Comparison of ENCODE assay signal across 8 cellular contexts in the genomic region with DNA sequence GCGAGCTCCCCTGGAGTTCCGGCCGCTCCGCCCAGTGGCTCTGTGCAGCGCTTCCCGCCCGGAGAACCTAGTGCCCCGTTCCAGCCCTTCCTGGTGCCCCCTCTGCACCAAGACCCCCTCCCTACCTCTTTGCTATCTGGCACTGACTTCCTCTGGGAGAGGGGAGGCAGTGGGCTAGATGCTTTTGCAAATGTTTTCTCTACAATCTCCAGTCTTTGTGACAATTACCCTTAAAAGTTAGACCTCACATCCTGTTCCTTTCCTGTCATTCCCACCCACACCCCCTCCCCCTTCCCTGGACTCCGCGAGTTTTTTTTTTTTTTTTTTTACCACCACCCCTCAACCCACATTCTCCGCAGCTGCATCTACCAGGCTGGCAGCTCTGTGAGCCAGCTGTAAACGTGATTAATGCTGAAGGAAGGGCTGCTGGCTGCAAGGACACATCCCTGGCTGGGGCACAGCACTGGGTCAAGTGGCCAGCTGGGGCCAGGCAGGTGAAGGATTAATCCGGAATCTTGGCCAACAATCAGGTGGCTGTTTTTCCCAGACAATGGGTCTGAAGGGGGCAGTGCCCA.
DNase-seq lines count a peak whose midpoint lies in the region; ATAC-seq, FAIRE-seq and TF ChIP-seq lines count a peak whose summit lies in the region.

No MANE protein-coding gene starts in this region.

- POLR2A ChIA-PET in GM12878 (lab: Charles Lee), result no interaction called here

- peaks cover 3% of the 10 kb centered on the region for H3K4me1 ChIP-seq in GM12878 (ENCODE audit: control insufficient read depth, insufficient read depth, low read length)
- peaks cover 0 to 8% of the 10 kb centered on the region in 2 donors for H3K4me1 ChIP-seq in uterus

- ATAC-seq in GM18907 (IDR thresholded peaks at IDR 0.05; ENCODE audit: unreplicated experiment), result peak; percentile 27
- ATAC-seq in GM12878, result no peak; the same call in 2 of the 3 replicates
- no peak for ATAC-seq in GM21447 (IDR thresholded peaks at IDR 0.05; ENCODE audit: unreplicated experiment)

- 3% methylated on average over 11 of the region's 13 CpGs for WGBS in GM12878 (ENCODE audit: insufficient coverage, insufficient replicate concordance, low lambda C conversion rate, missing lambda C conversion rate)

- H3K36me3 ChIP-seq in GM12878 (ENCODE audit: control insufficient read depth in 2 of 2, insufficient read depth in 2 of 2, low read length in 1 of 2), result no peaks in the 10 kb centered on the region
- H3K36me3 ChIP-seq in uterus, result no peaks in the 10 kb centered on the region

- H2AFZ ChIP-seq in GM12878 (ENCODE audit: control insufficient read depth, low read depth, low read length), result no peak overlapping the region; the same call in 1 of the 2 replicates

- SMC1A ChIA-PET in GM12878 (lab: Charles Lee; ENCODE audit: uncharacterized antibody, unreplicated experiment), result no interaction called here

- H3K79me2 ChIP-seq in GM12878 (ENCODE audit: control insufficient read depth, insufficient read depth, low read length), result no peaks in the 10 kb centered on the region

- H3K9me3 Mint-ChIP-seq in nephron, result no peaks in the 10 kb centered on the region

- H3K27me3 ChIP-seq in GM12878 (replicated peaks in 1 of 2; ENCODE audit: control insufficient read depth in 2 of 2, insufficient read depth in 2 of 2, low read length in 1 of 2), result peaks cover 2 to 13% of the 10 kb centered on the region in 2 experiments
- H3K27me3 ChIP-seq in uterus, result peaks cover 0 to 7% of the 10 kb centered on the region in 2 donors

- intact Hi-C loops in GM12878 (cut with micrococcal nuclease; ENCODE audit: unreplicated experiment), result no loop called here
- intact Hi-C loops in uterus (cut with DNase I; ENCODE audit: low total_unique reads), result no loop called here

- CTCF ChIA-PET in GM12878 (lab: Yijun Ruan, JAX), result no interaction called here

- H3K27ac ChIP-seq in GM12878 (ENCODE audit: control insufficient read depth, insufficient read depth), result no peak overlapping the region
- no peak overlapping the region for H3K27ac ChIP-seq in uterus

- DNase-seq in NCI-H2196 treated with DMSO at 0.1 percent for 48 hours (lab: John Stamatoyannopoulos, UW; ENCODE audit: unreplicated experiment) (peak; percentile 95), GM12878 (ENCODE audit: low read depth, low spot score) (no peak), GM13976 (ENCODE audit: low spot score) (no peak), OCI-M2 (lab: John Stamatoyannopoulos, UW; ENCODE audit: unreplicated experiment) (no peak), uterus (no peak)

- TF ChIP-seq POLR2A in GM12878 (IDR thresholded peaks at IDR 0.05; ENCODE audit: low read depth, low read length), result no peak
- no peak for TF ChIP-seq POLR2A in uterus (IDR thresholded peaks at IDR 0.05)

- H3K27me3 Mint-ChIP-seq in nephron (ENCODE audit: low read depth), result peaks cover 65% of the 10 kb centered on the region

- peak overlapping the region in 2 of 3 experiments; percentile 44 to 55 for H3K27ac Mint-ChIP-seq in nephron

- H3K4me1 Mint-ChIP-seq in nephron, result peaks cover 11% of the 10 kb centered on the region

- FAIRE-seq in GM12878 (lab: Jason Lieb, UNC), result no peak

- H3K9ac ChIP-seq in GM12878 (ENCODE audit: control insufficient read depth, insufficient read depth, low read length), result no peak overlapping the region

- TF ChIP-seq RAD21 in GM12878 (IDR thresholded peaks at IDR 0.05; ENCODE audit: insufficient read depth, low read depth, low read length), result no peak

- H3K36me3 Mint-ChIP-seq in nephron (ENCODE audit: low read depth), result no peaks in the 10 kb centered on the region

- H3K9me3 ChIP-seq in GM12878 (replicated peaks; ENCODE audit: control insufficient read depth, insufficient read depth, low read length), result no peaks in the 10 kb centered on the region; the same call in 2 of the 3 replicates
- H3K9me3 ChIP-seq in uterus, result no peaks in the 10 kb centered on the region

- H3K4me3 ChIP-seq in GM12878 (no peak overlapping the region; the same call in 1 of the 2 replicates), uterus (no peak overlapping the region)

- H3K4me3 Mint-ChIP-seq in nephron, result peak overlapping the region; percentile 75 to 81 (median 76)

- H3K4me2 ChIP-seq in GM12878 (ENCODE audit: control insufficient read depth, insufficient read depth), result peak overlapping the region; percentile 21; the same call in 1 of the 2 replicates

- BruUV-seq in GM12878 (replicated peaks; lab: Mats Ljungman, UMichigan), result no TSS peak

- in situ Hi-C loops in GM12878 (cut with MboI) (no loop called here), GM13976 (cut with MboI; ENCODE audit: low sequenced_read_pairs, unreplicated experiment) (no loop called here)

- no peak for TF ChIP-seq EP300 in GM12878 (IDR thresholded peaks at IDR 0.05; ENCODE audit: borderline replicate concordance in 1 of 2, control insufficient read depth in 1 of 2, low read depth in 2 of 2, low read length in 2 of 2)

- TF ChIP-seq CTCF in GM12878 (IDR thresholded peaks at IDR 0.05 in 2 of 3, conservative IDR thresholded peaks at IDR 0.05 in 1 of 3; ENCODE audit: control insufficient read depth in 2 of 3, extremely low read depth in 1 of 3, insufficient read depth in 1 of 3, low read depth in 3 of 3, low read length in 3 of 3) (no peak), nephron (IDR thresholded peaks at IDR 0.05; ENCODE audit: unreplicated experiment in 3 of 3) (no peak), GM13976 (IDR thresholded peaks at IDR 0.05; ENCODE audit: borderline replicate concordance, control extremely low read depth, extremely low read depth, insufficient read depth, missing control alignments) (no peak), uterus (IDR thresholded peaks at IDR 0.05) (no peak)

- RAD21 ChIA-PET in GM12878 (lab: Charles Lee; ENCODE audit: unreplicated experiment), result interaction anchor here (0.7 kb wide), 1 partner anchor 21 kb away, joined by 3 read pairs; no protein-coding TSS in a partner anchor

- H4K20me1 ChIP-seq in GM12878 (ENCODE audit: control insufficient read depth, insufficient read depth), result no peaks in the 10 kb centered on the region

TF ChIP-seq in GM12878, 131 proteins besides CTCF, POLR2A, EP300 and RAD21:
- TF ChIP-seq MYB (IDR thresholded peaks at IDR 0.05; ENCODE audit: borderline replicate concordance, low read depth, low read length) (no peak), ZZZ3 (IDR thresholded peaks at IDR 0.05; ENCODE audit: control insufficient read depth, insufficient read length, low read depth) (no peak), CHD2 (IDR thresholded peaks at IDR 0.05; ENCODE audit: borderline replicate concordance, low read depth, low read length) (no peak), SRF (IDR thresholded peaks at IDR 0.05; ENCODE audit: low read depth in 2 of 2, low read length in 2 of 2) (no peak), MTA3 (IDR thresholded peaks at IDR 0.05; ENCODE audit: borderline replicate concordance, low read length) (no peak), HDGF (IDR thresholded peaks at IDR 0.05) (no peak), JUND (IDR thresholded peaks at IDR 0.05; ENCODE audit: low read depth, low read length) (no peak)
- TF ChIP-seq, protein P1, sequence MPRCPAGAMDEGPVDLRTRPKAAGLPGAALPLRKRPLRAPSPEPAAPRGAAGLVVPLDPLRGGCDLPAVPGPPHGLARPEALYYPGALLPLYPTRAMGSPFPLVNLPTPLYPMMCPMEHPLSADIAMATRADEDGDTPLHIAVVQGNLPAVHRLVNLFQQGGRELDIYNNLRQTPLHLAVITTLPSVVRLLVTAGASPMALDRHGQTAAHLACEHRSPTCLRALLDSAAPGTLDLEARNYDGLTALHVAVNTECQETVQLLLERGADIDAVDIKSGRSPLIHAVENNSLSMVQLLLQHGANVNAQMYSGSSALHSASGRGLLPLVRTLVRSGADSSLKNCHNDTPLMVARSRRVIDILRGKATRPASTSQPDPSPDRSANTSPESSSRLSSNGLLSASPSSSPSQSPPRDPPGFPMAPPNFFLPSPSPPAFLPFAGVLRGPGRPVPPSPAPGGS (IDR thresholded peaks at IDR 0.05; ENCODE audit: borderline replicate concordance, insufficient read depth, low read depth, low read length, poor library complexity, severe bottlenecking), result no peak
TF ChIP-seq in GM12878: peak in this region for 0.
